ENCODE assay signal across 8 cellular contexts in genomic region chr20:17969884-17970409, GRCh38. TPM values are rescaled to one million over a fixed set of nuclear protein-coding genes. Genes with fewer than 3 reads are reported as not detected.
DNase-seq lines count a peak whose midpoint lies in the region; ATAC-seq lines count a peak whose summit lies in the region.

No MANE protein-coding gene starts in this region.

- peak overlapping the region; percentile 90 for H3K4me3 Mint-ChIP-seq in activated naive CD8-positive, alpha-beta T cell treated with anti-CD3 and anti-CD28 coated beads, Interleukin-2, amount 50 U/mL, for 24 hours

- peak overlapping the region; percentile 99 for H3K27ac Mint-ChIP-seq in activated naive CD8-positive, alpha-beta T cell treated with anti-CD3 and anti-CD28 coated beads, Interleukin-2, amount 50 U/mL, for 24 hours

- DNase-seq in stimulated activated CD4-positive, alpha-beta T cell treated with anti-CD3 and anti-CD28 coated beads, Interleukin-1b, Interleukin-23, amount 100 ng/mL, for 48 hours: peak; percentile 31
- DNase-seq in stimulated activated CD4-positive, alpha-beta T cell treated with anti-CD3 and anti-CD28 coated beads, Interleukin-2, amount 100 ng/mL, for 48 hours: no peak
- peak; percentile 69 to 90 for DNase-seq in NOMO-1 (lab: John Stamatoyannopoulos, UW; ENCODE audit: unreplicated experiment in 2 of 2)
- peak; percentile 35 for DNase-seq in activated naive CD8-positive, alpha-beta T cell treated with anti-CD3 and anti-CD28 coated beads, Interleukin-2, amount 50 U/mL, for 24 hours
- peak; percentile 54 for DNase-seq in hepatic stellate cell (ENCODE audit: low spot score)
- DNase-seq in renal cortical epithelial cell (ENCODE audit: low read depth): peak; percentile 73
- DNase-seq in NCI-H446 treated with DMSO at 0.1 percent for 48 hours (lab: John Stamatoyannopoulos, UW): no peak

- H3K4me1 Mint-ChIP-seq in activated naive CD8-positive, alpha-beta T cell treated with anti-CD3 and anti-CD28 coated beads, Interleukin-2, amount 50 U/mL, for 24 hours: peaks cover 64% of the 10 kb centered on the region

- H3K36me3 Mint-ChIP-seq in activated naive CD8-positive, alpha-beta T cell treated with anti-CD3 and anti-CD28 coated beads, Interleukin-2, amount 50 U/mL, for 24 hours (ENCODE audit: low read depth): peaks cover 74% of the 10 kb centered on the region

- no peaks in the 10 kb centered on the region for H3K9me3 Mint-ChIP-seq in activated naive CD8-positive, alpha-beta T cell treated with anti-CD3 and anti-CD28 coated beads, Interleukin-2, amount 50 U/mL, for 24 hours

- ATAC-seq in activated naive CD8-positive, alpha-beta T cell treated with anti-CD3 and anti-CD28 coated beads, Interleukin-2, amount 50 U/mL, for 24 hours: no peak
- no peak for ATAC-seq in HG02763 (IDR thresholded peaks at IDR 0.05; ENCODE audit: unreplicated experiment)

- H3K27me3 Mint-ChIP-seq in activated naive CD8-positive, alpha-beta T cell treated with anti-CD3 and anti-CD28 coated beads, Interleukin-2, amount 50 U/mL, for 24 hours: peaks cover 2% of the 10 kb centered on the region

RNA-seq across cellular contexts. Expression of gene MGME1, which starts 1.1 kb away (rescaled TPM):
- 7.8 and 12.9 TPM in 2 replicates for total RNA-seq in renal cortical epithelial cell

RNA-seq across cellular contexts. Expression of gene SNX5, which starts 1.4 kb away (rescaled TPM):
- total RNA-seq in renal cortical epithelial cell: 117 and 165 TPM in 2 replicates

Comparison
In these comparisons a context has a peak if more than half of its experiments do, and no peak if none do; other contexts are left out.
1. DNase-seq: peak in stimulated activated CD4-positive, alpha-beta T cell treated with anti-CD3 and anti-CD28 coated beads, Interleukin-1b, Interleukin-23, amount 100 ng/mL, for 48 hours (single experiment), NOMO-1 (2 of 2), activated naive CD8-positive, alpha-beta T cell treated with anti-CD3 and anti-CD28 coated beads, Interleukin-2, amount 50 U/mL, for 24 hours (single experiment), hepatic stellate cell (single experiment) and renal cortical epithelial cell (single experiment); none in stimulated activated CD4-positive, alpha-beta T cell treated with anti-CD3 and anti-CD28 coated beads, Interleukin-2, amount 100 ng/mL, for 48 hours (0 of 2) and NCI-H446 treated with DMSO at 0.1 percent for 48 hours (single experiment).